Comparison of ENCODE assay signal across 8 cellular contexts in genomic region chr3:108973019-108973418, GRCh38. TPM values are rescaled to one million over a fixed set of nuclear protein-coding genes. Genes with fewer than 3 reads are reported as not detected.
"Had no signal": no experiment of that assay in that cellular context is flagged by ENCODE, and none has a peak within 500 bp of the region (broad histone marks: within the 10 kb centered on the region; RNA-seq: fewer than 3 reads in every experiment).

No MANE protein-coding gene starts in this region.

- FAIRE-seq: H1, H54, HTR-8/SVneo had no signal

- ATAC-seq: GM23338 had no signal

- H3K9me3 Mint-ChIP-seq: GM23338, H9 had no signal

- H3K27ac Mint-ChIP-seq: GM23338, H9 had no signal

- H3K4me1 Mint-ChIP-seq: GM23338 had no signal

- DNase-seq: H9, HCEC 1CT, IMR-90 had no signal

- H3K4me3 Mint-ChIP-seq: GM23338, H9 had no signal

- H3K4me3 ChIP-seq: GM23338 had no signal

RNA-seq across cellular contexts. Expression of gene GUCA1C, which starts 19.3 kb away (rescaled TPM):
- total RNA-seq: GM23338, H1, H9, HT-29, IMR-90 had no signal
- polyA plus RNA-seq: GM23338, H1, IMR-90 had no signal
